In genomic region chr9:100428871-100429654, GRCh38 we compare ENCODE assay signal across 8 cellular contexts. TPM values are rescaled to one million over a fixed set of nuclear protein-coding genes. Genes with fewer than 3 reads are reported as not detected.
DNase-seq lines count a peak whose midpoint lies in the region; ATAC-seq and TF ChIP-seq lines count a peak whose summit lies in the region.

No MANE protein-coding gene starts in this region.

- H3K36me3 Mint-ChIP-seq in osteocyte (ENCODE audit: unreplicated experiment): peaks cover 12% of the 10 kb centered on the region

- peak overlapping the region; percentile 94 for H3K27ac ChIP-seq in SJSA1
- no peak overlapping the region for H3K27ac ChIP-seq in neuronal stem cell (replicated peaks; ENCODE audit: low read length)

- no peak overlapping the region for H2BK5ac ChIP-seq in neuronal stem cell (ENCODE audit: low read length)

- H3K9me3 ChIP-seq in SJSA1 (replicated peaks) (no peaks in the 10 kb centered on the region), neuronal stem cell (replicated peaks in 1 of 2; ENCODE audit: control insufficient read depth in 2 of 2, insufficient read depth in 1 of 2, low read depth in 1 of 2, low read length in 2 of 2) (no peaks in the 10 kb centered on the region)

- no peak overlapping the region for H2BK120ac ChIP-seq in neuronal stem cell (ENCODE audit: low read depth, low read length)

- no CpG with 5 or more reads among the region's 9 CpGs for WGBS in neuronal stem cell (ENCODE audit: extremely low coverage in 2 of 2, insufficient read length in 2 of 2, insufficient replicate concordance in 1 of 2), 2 donors

- H3K4me3 Mint-ChIP-seq in osteocyte (ENCODE audit: unreplicated experiment): peak overlapping the region; percentile 87

- no peaks in the 10 kb centered on the region for H3K27me3 ChIP-seq in SJSA1 (replicated peaks)
- no peaks in the 10 kb centered on the region for H3K27me3 ChIP-seq in neuronal stem cell (ENCODE audit: control insufficient read depth in 3 of 3, insufficient read depth in 3 of 3, low read depth in 1 of 3, low read length in 3 of 3)

- H3K14ac ChIP-seq in neuronal stem cell (ENCODE audit: low read length): no peak overlapping the region

- H2AK5ac ChIP-seq in neuronal stem cell (ENCODE audit: low read depth, low read length): no peak overlapping the region

- H3K4me3 ChIP-seq in SJSA1 (peak overlapping the region; percentile 87), neuronal stem cell (ENCODE audit: low read length in 2 of 2) (peak overlapping the region in 1 of 2 donors; percentile 89)

- no peaks in the 10 kb centered on the region for H3K9me3 Mint-ChIP-seq in osteocyte (ENCODE audit: unreplicated experiment)

- H4K91ac ChIP-seq in neuronal stem cell (ENCODE audit: low read depth, low read length, poor library complexity): no peak overlapping the region

- H3K36me3 ChIP-seq in SJSA1 (peaks cover 39% of the 10 kb centered on the region), neuronal stem cell (replicated peaks in 1 of 2; ENCODE audit: control insufficient read depth in 2 of 2, insufficient read depth in 2 of 2, low read length in 2 of 2) (peaks cover 2 to 20% of the 10 kb centered on the region in 2 donors)

- H3K9ac ChIP-seq in neuronal stem cell (ENCODE audit: low read depth, low read length, poor library complexity): no peak overlapping the region

- ATAC-seq in GM21619 (IDR thresholded peaks at IDR 0.05; ENCODE audit: unreplicated experiment) (no peak), GM21786 (IDR thresholded peaks at IDR 0.05; ENCODE audit: unreplicated experiment) (no peak)

- H3K4me1 Mint-ChIP-seq in osteocyte (ENCODE audit: unreplicated experiment): peaks cover 47% of the 10 kb centered on the region

- no peak overlapping the region for H3K4me2 ChIP-seq in neuronal stem cell (ENCODE audit: insufficient read depth, low read length, poor library complexity, severe bottlenecking)

- no peak overlapping the region for H2AFZ ChIP-seq in neuronal stem cell (ENCODE audit: low read length)

- no peak overlapping the region for H3K23ac ChIP-seq in neuronal stem cell (ENCODE audit: low read depth, low read length, poor library complexity)

- H3K27me3 Mint-ChIP-seq in osteocyte (ENCODE audit: unreplicated experiment): no peaks in the 10 kb centered on the region

- peak overlapping the region; percentile 97 for H3K27ac Mint-ChIP-seq in osteocyte (ENCODE audit: unreplicated experiment)

- peak; percentile 23 for DNase-seq in DMS53 treated with DMSO at 0.1 percent for 48 hours (lab: John Stamatoyannopoulos, UW; ENCODE audit: unreplicated experiment)
- peak; percentile 80 to 93 for DNase-seq in SJSA1 (ENCODE audit: low read depth in 1 of 2, low spot score in 2 of 2)
- DNase-seq in fibroblast of peridontal ligament (ENCODE audit: extremely low read depth): peak; percentile 100
- DNase-seq in osteocyte (ENCODE audit: extremely low spot score, unreplicated experiment): no peak
- no peak for DNase-seq in GM19240 (ENCODE audit: insufficient read length, low spot score)
- DNase-seq in neuronal stem cell (ENCODE audit: low spot score): no peak

- H3K4me1 ChIP-seq in SJSA1 (replicated peaks): peaks cover 32% of the 10 kb centered on the region
- peaks cover 6 to 8% of the 10 kb centered on the region in 2 donors for H3K4me1 ChIP-seq in neuronal stem cell (ENCODE audit: control insufficient read depth in 2 of 2, insufficient read depth in 1 of 2, low read depth in 1 of 2, low read length in 2 of 2)

- no peak for TF ChIP-seq CTCF in osteocyte (IDR thresholded peaks at IDR 0.05)

- H3K18ac ChIP-seq in neuronal stem cell (ENCODE audit: low read length): no peak overlapping the region

- H4K8ac ChIP-seq in neuronal stem cell (ENCODE audit: low read depth, low read length): no peak overlapping the region

- no peak overlapping the region for H3K4ac ChIP-seq in neuronal stem cell (ENCODE audit: low read length)

- no peak overlapping the region for H2BK12ac ChIP-seq in neuronal stem cell (ENCODE audit: low read length)

- peaks cover 2% of the 10 kb centered on the region for H3K79me1 ChIP-seq in neuronal stem cell (ENCODE audit: low read depth, low read length)

- no peak overlapping the region for H2BK15ac ChIP-seq in neuronal stem cell (ENCODE audit: low read length)

RNA-seq across cellular contexts. Expression of gene MSANTD3, which starts 2.1 kb away (rescaled TPM):
- 73.3 and 79.4 TPM in 2 replicates for total RNA-seq in SJSA1 (2014; rRNA removed; shearing (Covaris generic))
- total RNA-seq in osteocyte: 58.7 and 64.5 TPM in 2 replicates
- polyA plus RNA-seq in neuronal stem cell (2013, experiment 1 of 2): 42.3 TPM
- polyA plus RNA-seq in neuronal stem cell (2013, experiment 2 of 2): 43.4 TPM

RNA-seq across cellular contexts. Expression of gene TMEFF1, which starts 43.9 kb away (rescaled TPM):
- 1.3 and 9.3 TPM in 2 replicates for total RNA-seq in SJSA1 (2014; rRNA removed; shearing (Covaris generic))
- 8.6 and 9.1 TPM in 2 replicates for total RNA-seq in osteocyte
- 27.7 TPM for polyA plus RNA-seq in neuronal stem cell (2013, experiment 1 of 2)
- polyA plus RNA-seq in neuronal stem cell (2013, experiment 2 of 2): 27.6 TPM

Comparison
In these comparisons a context has a peak if more than half of its experiments do, and no peak if none do; other contexts are left out.
1. DNase-seq: peak in DMS53 treated with DMSO at 0.1 percent for 48 hours (single experiment), SJSA1 (2 of 2) and fibroblast of peridontal ligament (single experiment); none in osteocyte (single experiment), GM19240 (single experiment) and neuronal stem cell (single experiment).